In the genomic region with DNA sequence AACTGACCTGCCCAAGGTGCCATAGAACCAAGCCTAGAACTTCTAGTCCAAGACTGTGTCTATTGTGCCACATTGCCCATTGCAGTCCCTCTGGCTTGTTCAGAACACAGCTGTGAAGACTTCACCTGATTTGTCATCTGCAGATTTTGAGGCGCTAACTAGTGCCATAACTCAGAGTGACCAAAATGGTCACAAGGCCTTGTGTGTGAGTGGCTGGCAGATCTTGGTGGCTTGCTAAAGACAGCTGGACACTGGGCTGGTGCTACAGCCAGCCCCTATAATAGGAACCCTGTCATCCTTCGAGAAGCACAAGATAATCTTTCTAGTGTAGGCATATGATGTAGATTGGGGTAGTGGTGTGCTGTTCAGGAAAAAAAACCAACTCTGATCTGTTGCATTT, we compare ENCODE assay signal across 6 cellular contexts.
"Had no signal": no experiment of that assay in that cellular context is flagged by ENCODE, and none has a peak within 500 bp of the region (broad histone marks: within the 10 kb centered on the region; RNA-seq: fewer than 3 reads in every experiment).

No MANE protein-coding gene starts in this region.

- ATAC-seq: GM12878 had no signal

- H3K4me3 ChIP-seq: GM12878 had no signal

- FAIRE-seq: G401.6, GM12878, GM18507, GM19239 had no signal

- DNase-seq: GDM1, GF-D8 had no signal
